Comparison of ENCODE assay signal across 10 cellular contexts in the genomic region with DNA sequence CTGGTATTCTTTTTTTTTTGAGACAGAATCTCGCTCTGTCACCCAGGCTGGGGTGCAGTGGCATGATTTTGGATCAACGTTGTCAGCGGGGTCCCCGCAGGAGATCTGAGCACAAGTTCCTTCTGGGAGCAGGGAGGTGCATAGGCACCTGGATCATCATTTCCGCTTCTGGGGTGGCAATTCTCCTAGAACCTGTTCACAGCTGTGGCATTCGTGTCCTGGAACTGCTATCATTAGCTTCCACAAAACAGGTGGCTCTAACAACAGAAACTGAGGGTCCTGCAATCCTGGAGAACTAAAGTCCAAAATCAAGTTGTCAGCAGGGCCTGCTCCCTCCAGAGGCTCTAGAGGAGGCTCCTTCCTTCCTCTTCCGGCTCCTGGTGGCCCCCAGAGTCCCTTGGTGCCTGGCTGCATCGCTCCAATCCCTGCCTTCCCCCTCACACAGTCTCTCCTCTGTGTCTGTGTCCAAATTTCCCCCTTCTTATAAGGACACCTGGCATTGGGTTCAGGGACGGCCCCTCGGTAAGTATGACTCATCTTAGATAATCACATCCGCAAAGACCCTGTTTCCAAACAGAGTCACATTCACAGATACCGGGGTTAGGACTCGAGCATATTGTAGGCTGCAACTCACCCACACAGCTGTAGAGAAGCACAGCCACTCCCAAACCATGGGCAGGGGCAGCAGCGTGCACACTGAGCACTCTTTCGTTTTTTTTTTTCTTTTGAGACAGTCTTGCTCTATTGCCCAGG. TPM values are rescaled to one million over a fixed set of nuclear protein-coding genes. Genes with fewer than 3 reads are reported as not detected.
A peak's percentile ranks its signal among the peaks of the same experiment; 100 is the strongest.
DNase-seq lines count a peak whose midpoint lies in the region; ATAC-seq and TF ChIP-seq lines count a peak whose summit lies in the region.
"Had no signal": no experiment of that assay in that cellular context is flagged by ENCODE, and none has a peak within 500 bp of the region (broad histone marks: within the 10 kb centered on the region; RNA-seq: fewer than 3 reads in every experiment).

No MANE protein-coding gene starts in this region.

- intact Hi-C loops in activated naive CD4-positive, alpha-beta T cell treated with anti-CD3 and anti-CD28 coated beads for 36 hours (cut with micrococcal nuclease) = no loop called here
- intact Hi-C loops in transverse colon (cut with DNase I; ENCODE audit: low total_unique reads) = no loop called here

- H3K9me3 ChIP-seq in transverse colon = no peaks in the 10 kb centered on the region

- no peak for TF ChIP-seq EP300 in transverse colon (IDR thresholded peaks at IDR 0.05; ENCODE audit: low read depth)

- TF ChIP-seq POLR2A in transverse colon (IDR thresholded peaks at IDR 0.05) = no peak

- H3K27ac Mint-ChIP-seq in activated naive CD4-positive, alpha-beta T cell treated with anti-CD3 and anti-CD28 coated beads for 36 hours = peak overlapping the region; percentile 26
- no peak overlapping the region for H3K27ac Mint-ChIP-seq in activated naive CD4-positive, alpha-beta T cell treated with anti-CD3 and anti-CD28 coated beads, Interleukin-2, amount 10 ng/mL, durations not matched to agents 7 days and 5 days
- H3K27ac Mint-ChIP-seq in progenitor cell of endocrine pancreas = no peak overlapping the region

- in situ Hi-C loops in transverse colon (cut with MboI; ENCODE audit: low pct_ligation_motif_present in 1 of 4, low pct_unique_long_range_greater_than_20kb in 1 of 4, low sequenced_read_pairs in 3 of 4) = no loop called here

- H3K27me3 Mint-ChIP-seq in activated naive CD4-positive, alpha-beta T cell treated with anti-CD3 and anti-CD28 coated beads for 36 hours (ENCODE audit: low read depth) = no peaks in the 10 kb centered on the region
- H3K27me3 Mint-ChIP-seq in activated naive CD4-positive, alpha-beta T cell treated with anti-CD3 and anti-CD28 coated beads, Interleukin-2, amount 10 ng/mL, durations not matched to agents 7 days and 5 days = peaks cover 41% of the 10 kb centered on the region
- peaks cover 29% of the 10 kb centered on the region for H3K27me3 Mint-ChIP-seq in progenitor cell of endocrine pancreas

- H3K4me1 Mint-ChIP-seq in activated naive CD4-positive, alpha-beta T cell treated with anti-CD3 and anti-CD28 coated beads for 36 hours (ENCODE audit: low read depth) = peaks cover 31% of the 10 kb centered on the region
- peaks cover 45% of the 10 kb centered on the region for H3K4me1 Mint-ChIP-seq in activated naive CD4-positive, alpha-beta T cell treated with anti-CD3 and anti-CD28 coated beads, Interleukin-2, amount 10 ng/mL, durations not matched to agents 7 days and 5 days
- peaks cover 15% of the 10 kb centered on the region for H3K4me1 Mint-ChIP-seq in progenitor cell of endocrine pancreas (ENCODE audit: low read depth)

- peaks cover 9 to 17% (median 13%) of the 10 kb centered on the region in 4 donors for H3K4me1 ChIP-seq in transverse colon

- H3K4me3 Mint-ChIP-seq in activated naive CD4-positive, alpha-beta T cell treated with anti-CD3 and anti-CD28 coated beads for 36 hours = no peak overlapping the region
- no peak overlapping the region for H3K4me3 Mint-ChIP-seq in activated naive CD4-positive, alpha-beta T cell treated with anti-CD3 and anti-CD28 coated beads, Interleukin-2, amount 10 ng/mL, durations not matched to agents 7 days and 5 days
- no peak overlapping the region for H3K4me3 Mint-ChIP-seq in progenitor cell of endocrine pancreas (ENCODE audit: low read depth)

- H3K4me3 ChIP-seq in transverse colon = no peak overlapping the region
- H3K4me3 ChIP-seq: lung had no signal

- ATAC-seq in HG02840 (IDR thresholded peaks at IDR 0.05; ENCODE audit: low FRiP score, unreplicated experiment) = peak; percentile 43
- ATAC-seq: Panc1 had no signal

- peak; percentile 47 for DNase-seq in activated naive CD4-positive, alpha-beta T cell treated with anti-CD3 and anti-CD28 coated beads for 36 hours
- DNase-seq in activated naive CD4-positive, alpha-beta T cell treated with anti-CD3 and anti-CD28 coated beads, Interleukin-2, amount 10 ng/mL, durations not matched to agents 7 days and 5 days = no peak
- DNase-seq in NCI-H69 (lab: John Stamatoyannopoulos, UW) (peak; percentile 60), transverse colon (peak; percentile 13), progenitor cell of endocrine pancreas (ENCODE audit: low spot score, unreplicated experiment) (no peak), C1 segment of cervical spinal cord (lab: John Stamatoyannopoulos, UW) (no peak), NCI-H2029 (lab: John Stamatoyannopoulos, UW) (no peak)

- H3K36me3 Mint-ChIP-seq in activated naive CD4-positive, alpha-beta T cell treated with anti-CD3 and anti-CD28 coated beads for 36 hours (ENCODE audit: low read depth) = peaks cover 1% of the 10 kb centered on the region
- H3K36me3 Mint-ChIP-seq in activated naive CD4-positive, alpha-beta T cell treated with anti-CD3 and anti-CD28 coated beads, Interleukin-2, amount 10 ng/mL, durations not matched to agents 7 days and 5 days = no peaks in the 10 kb centered on the region
- no peaks in the 10 kb centered on the region for H3K36me3 Mint-ChIP-seq in progenitor cell of endocrine pancreas (ENCODE audit: insufficient read depth)

- 64 to 74% methylated on average over 8 to 15 of the region's 15 CpGs for WGBS in transverse colon (ENCODE audit: low coverage in 1 of 2), 2 donors

- H3K27ac ChIP-seq in transverse colon = peak overlapping the region in 3 of 4 donors; percentile 14 to 68 (median 31)

- no peak for TF ChIP-seq CTCF in transverse colon (IDR thresholded peaks at IDR 0.05)
- no peak for TF ChIP-seq CTCF in progenitor cell of endocrine pancreas (IDR thresholded peaks at IDR 0.05; ENCODE audit: unreplicated experiment)

- H3K27me3 ChIP-seq in transverse colon = no peaks in the 10 kb centered on the region

- CTCF ChIA-PET in activated naive CD4-positive, alpha-beta T cell treated with anti-CD3 and anti-CD28 coated beads for 36 hours (lab: Charles Lee) = interaction anchor here (1.3 kb wide), 1 partner anchor 62 kb away, joined by 3 read pairs; no protein-coding TSS in a partner anchor
- CTCF ChIA-PET in activated naive CD4-positive, alpha-beta T cell treated with anti-CD3 and anti-CD28 coated beads, Interleukin-2, amount 10 ng/mL, durations not matched to agents 7 days and 5 days (lab: Charles Lee) = no interaction called here

- no peaks in the 10 kb centered on the region for H3K36me3 ChIP-seq in transverse colon

- no peaks in the 10 kb centered on the region for H3K9me3 Mint-ChIP-seq in activated naive CD4-positive, alpha-beta T cell treated with anti-CD3 and anti-CD28 coated beads for 36 hours
- H3K9me3 Mint-ChIP-seq in activated naive CD4-positive, alpha-beta T cell treated with anti-CD3 and anti-CD28 coated beads, Interleukin-2, amount 10 ng/mL, durations not matched to agents 7 days and 5 days = no peaks in the 10 kb centered on the region
- H3K9me3 Mint-ChIP-seq in progenitor cell of endocrine pancreas (ENCODE audit: low read depth) = no peaks in the 10 kb centered on the region

RNA-seq across cellular contexts. Expression of gene KLHDC4, which starts 43.5 kb away (rescaled TPM):
- total RNA-seq in activated naive CD4-positive, alpha-beta T cell treated with anti-CD3 and anti-CD28 coated beads for 36 hours = 10 to 100 TPM; 56.2 to 62.4 TPM
- 100 to 1,000 TPM in 1 of 4 donors, 10 to 100 TPM in 3; 45.2 to 193 (median 57.4) TPM for total RNA-seq in transverse colon
- 58.8 and 68.7 TPM in 2 replicates for total RNA-seq in progenitor cell of endocrine pancreas

RNA-seq across cellular contexts. Expression of gene SLC7A5, which starts 60.0 kb away (rescaled TPM):
- 100 to 1,000 TPM; 343 to 346 TPM for total RNA-seq in activated naive CD4-positive, alpha-beta T cell treated with anti-CD3 and anti-CD28 coated beads for 36 hours
- 1 to 10 TPM; 2.7 to 7.0 (median 5.7) TPM for total RNA-seq in transverse colon
- 42.2 and 51.5 TPM in 2 replicates for total RNA-seq in progenitor cell of endocrine pancreas

Comparison
In these comparisons a context has a peak if more than half of its experiments do, and no peak if none do; other contexts are left out.
1. DNase-seq: peak in activated naive CD4-positive, alpha-beta T cell treated with anti-CD3 and anti-CD28 coated beads for 36 hours (single experiment), NCI-H69 (single experiment) and transverse colon (single experiment); none in activated naive CD4-positive, alpha-beta T cell treated with anti-CD3 and anti-CD28 coated beads, Interleukin-2, amount 10 ng/mL, durations not matched to agents 7 days and 5 days (single experiment), progenitor cell of endocrine pancreas (single experiment), C1 segment of cervical spinal cord (0 of 14) and NCI-H2029 (single experiment).